Comparison of ENCODE assay signal across 8 cellular contexts in genomic region chr4:6709230-6710114, GRCh38. TPM values are rescaled to one million over a fixed set of nuclear protein-coding genes. Genes with fewer than 3 reads are reported as not detected.
DNase-seq lines count a peak whose midpoint lies in the region; ATAC-seq lines count a peak whose summit lies in the region.

Gene MRFAP1L1 (minus strand): TSS chr4:6709865. CDS start chr4:6709629, 236 bp downstream.

- peak within 1 kb of the TSS; percentile 95 for H3K27ac ChIP-seq in CD4-positive, alpha-beta memory T cell (ENCODE audit: low read depth, low read length)
- H3K27ac ChIP-seq in effector memory CD4-positive, alpha-beta T cell (ENCODE audit: insufficient read depth, low read length, poor library complexity, severe bottlenecking): peak within 1 kb of the TSS; percentile 88

- no peaks in the 10 kb centered on the region for H3K9me3 ChIP-seq in CD4-positive, alpha-beta memory T cell (ENCODE audit: control insufficient read depth in 1 of 2, low read length in 2 of 2)
- no peaks in the 10 kb centered on the region for H3K9me3 ChIP-seq in effector memory CD4-positive, alpha-beta T cell (ENCODE audit: control insufficient read depth, low read length)

- no peaks in the 10 kb centered on the region for H3K9me3 Mint-ChIP-seq in CD4-positive, alpha-beta memory T cell

- POLR2A ChIA-PET in CD4-positive, alpha-beta memory T cell (lab: Charles Lee; ENCODE audit: partially characterized antibody): interaction anchor here (0.7 to 34.5 kb wide), 16 partner anchors 9 to 360 kb away, joined by 3 to 1401 read pairs (median 4); partner anchors contain the start of genes KIAA0232, MRFAP1, S100P and TADA2B
- POLR2A ChIA-PET in activated CD8-positive, alpha-beta memory T cell treated with anti-CD3 and anti-CD28 coated beads for 36 hours (lab: Charles Lee): interaction anchor here (1.0 to 3.4 kb wide), 4 partner anchors 19 to 358 kb away, joined by 3 to 20 read pairs (median 4); partner anchors contain the start of genes GRPEL1 and MRFAP1

- no peaks in the 10 kb centered on the region for H3K27me3 Mint-ChIP-seq in CD4-positive, alpha-beta memory T cell

- peak within 1 kb of the TSS; percentile 99 to 100 (median 99) for H3K27ac Mint-ChIP-seq in CD4-positive, alpha-beta memory T cell

- intact Hi-C loops in CD4-positive, alpha-beta memory T cell (cut with micrococcal nuclease): loop anchor here (1.0 to 2.0 kb wide), 6 partner anchors 8 to 73 kb away; partner anchors contain the start of genes KIAA0232 and MRFAP1

- H3K4me3 Mint-ChIP-seq in CD4-positive, alpha-beta memory T cell: peak within 1 kb of the TSS; percentile 97 to 100 (median 99)

- H3K4me1 Mint-ChIP-seq in CD4-positive, alpha-beta memory T cell: peaks cover 44 to 71% (median 55%) of the 10 kb centered on the region in 4 donors

- peak; percentile 64 for ATAC-seq in GM19463 (IDR thresholded peaks at IDR 0.05; ENCODE audit: unreplicated experiment)

- CTCF ChIA-PET in CD4-positive, alpha-beta memory T cell (lab: Charles Lee; ENCODE audit: partially characterized antibody): interaction anchor here (0.8 to 12.1 kb wide), 11 partner anchors 8 to 164 kb away, joined by 3 to 189 read pairs (median 6); partner anchors contain the start of gene S100P
- CTCF ChIA-PET in activated CD8-positive, alpha-beta memory T cell treated with anti-CD3 and anti-CD28 coated beads for 36 hours (lab: Charles Lee): interaction anchor here (1.2 to 2.5 kb wide), 7 partner anchors 8 to 199 kb away, joined by 3 to 8 read pairs (median 4); a partner anchor contains a TSS

- peak; percentile 96 to 98 (median 97) for DNase-seq in CD4-positive, alpha-beta memory T cell
- peak; percentile 94 for DNase-seq in HT-29 (ENCODE audit: low spot score)
- DNase-seq in NK-92 treated with Interleukin-12 subunit alpha and Interleukin-12 subunit beta, amount 100 ng/mL, for 24 hours (lab: John Stamatoyannopoulos, UW): peak; percentile 90
- DNase-seq in effector memory CD4-positive, alpha-beta T cell: peak; percentile 92 to 95 (median 95)
- peak; percentile 98 for DNase-seq in lung microvascular endothelial cell (ENCODE audit: low read depth in 2 of 2)
- DNase-seq in stimulated activated CD4-positive, alpha-beta T cell treated with anti-CD3 and anti-CD28 coated beads, TNF-alpha, amount 100 ng/mL, for 4 hours (ENCODE audit: low read depth in 3 of 3): peak; percentile 85 to 96 (median 93)

- H3K4me3 ChIP-seq in CD4-positive, alpha-beta memory T cell (ENCODE audit: low read length in 2 of 2): peak within 1 kb of the TSS; percentile 74 to 84
- peak within 1 kb of the TSS; percentile 71 for H3K4me3 ChIP-seq in effector memory CD4-positive, alpha-beta T cell (ENCODE audit: insufficient read depth, low read depth, low read length, poor library complexity, severe bottlenecking)

- H3K36me3 Mint-ChIP-seq in CD4-positive, alpha-beta memory T cell: peaks cover 33 to 50% of the 10 kb centered on the region in 2 donors

- peaks cover 10% of the 10 kb centered on the region for H3K36me3 ChIP-seq in CD4-positive, alpha-beta memory T cell (ENCODE audit: insufficient read depth, low read length)
- peaks cover 10% of the 10 kb centered on the region for H3K36me3 ChIP-seq in effector memory CD4-positive, alpha-beta T cell (ENCODE audit: control insufficient read depth, insufficient read depth, low read length)

- no peaks in the 10 kb centered on the region for H3K27me3 ChIP-seq in CD4-positive, alpha-beta memory T cell (ENCODE audit: insufficient read depth, low read length)
- H3K27me3 ChIP-seq in effector memory CD4-positive, alpha-beta T cell (replicated peaks; ENCODE audit: control insufficient read depth, insufficient read depth, low read length, poor library complexity, severe bottlenecking): no peaks in the 10 kb centered on the region

- peaks cover 51% of the 10 kb centered on the region for H3K4me1 ChIP-seq in CD4-positive, alpha-beta memory T cell (ENCODE audit: insufficient read depth, low read length)
- peaks cover 31% of the 10 kb centered on the region for H3K4me1 ChIP-seq in effector memory CD4-positive, alpha-beta T cell (ENCODE audit: control insufficient read depth, insufficient read depth, low read length, poor library complexity, severe bottlenecking)

RNA-seq across cellular contexts. Expression of gene MRFAP1L1, which starts in this region (rescaled TPM):
- total RNA-seq in CD4-positive, alpha-beta memory T cell: 100 to 1,000 TPM; 127 to 134 TPM
- 100 to 1,000 TPM; 132 to 147 TPM for polyA plus RNA-seq in CD4-positive, alpha-beta memory T cell
- 41.6 and 43.4 TPM in 2 replicates for total RNA-seq in HT-29 (2014; rRNA removed; shearing (Covaris generic))
- 10 to 100 TPM; 45.9 to 49.2 TPM for total RNA-seq in activated CD8-positive, alpha-beta memory T cell treated with anti-CD3 and anti-CD28 coated beads for 36 hours
- total RNA-seq in lung microvascular endothelial cell: 34.4 and 40.1 TPM in 2 replicates

Comparison
In these comparisons a context has a peak if more than half of its experiments do, and no peak if none do; other contexts are left out.
1. Peak in every context shown above with its lines: DNase-seq, ATAC-seq, H3K4me3 ChIP-seq and H3K27ac ChIP-seq.